ENCODE assay signal across 17 cellular contexts in genomic region chr4:43233321-43233720, GRCh38.
A peak's percentile ranks its signal among the peaks of the same experiment; 100 is the strongest.
DNase-seq lines count a peak whose midpoint lies in the region; ATAC-seq lines count a peak whose summit lies in the region.
"Had no signal": no experiment of that assay in that cellular context is flagged by ENCODE, and none has a peak within 500 bp of the region (broad histone marks: within the 10 kb centered on the region; RNA-seq: fewer than 3 reads in every experiment).

No MANE protein-coding gene starts in this region.

- no peak overlapping the region for H3K27ac ChIP-seq in mesendoderm (ENCODE audit: low read depth, low read length)
- H3K27ac ChIP-seq in effector memory CD4-positive, alpha-beta T cell (ENCODE audit: insufficient read depth, low read length, poor library complexity, severe bottlenecking) = no peak overlapping the region

- H3K79me2 ChIP-seq in mesendoderm (ENCODE audit: control insufficient read depth, insufficient read depth, low read length) = no peaks in the 10 kb centered on the region

- no peak overlapping the region for H3K56ac ChIP-seq in mesendoderm (ENCODE audit: low read length)

- no CpG with 5 or more reads among the region's 3 CpGs for WGBS in mesendoderm (ENCODE audit: extremely low coverage, insufficient coverage, low lambda C conversion rate)

- H3K4me2 ChIP-seq in mesendoderm (ENCODE audit: low read length) = no peak overlapping the region

- ATAC-seq in GM19452 (IDR thresholded peaks at IDR 0.05; ENCODE audit: unreplicated experiment) = no peak
- ATAC-seq in activated CD4-positive, CD25-positive, alpha-beta regulatory T cell treated with anti-CD3 and anti-CD28 coated beads, Interleukin-2, amount 50 U/mL, for 24 hours = no peak

- H3K9ac ChIP-seq in mesendoderm (ENCODE audit: low read length) = no peak overlapping the region

- H3K18ac ChIP-seq in mesendoderm (ENCODE audit: low read length) = no peak overlapping the region

- H3K4me3 ChIP-seq in mesendoderm (ENCODE audit: low read length) = no peak overlapping the region
- no peak overlapping the region for H3K4me3 ChIP-seq in effector memory CD4-positive, alpha-beta T cell (ENCODE audit: insufficient read depth, low read depth, low read length, poor library complexity, severe bottlenecking)
- H3K4me3 ChIP-seq: HAP-1 had no signal

- H4K8ac ChIP-seq in mesendoderm (ENCODE audit: low read depth, low read length) = no peak overlapping the region

- H3K27me3 ChIP-seq in mesendoderm (ENCODE audit: insufficient read depth, low read length, poor library complexity) = no peaks in the 10 kb centered on the region
- no peaks in the 10 kb centered on the region for H3K27me3 ChIP-seq in effector memory CD4-positive, alpha-beta T cell (replicated peaks; ENCODE audit: control insufficient read depth, insufficient read depth, low read length, poor library complexity, severe bottlenecking)

- H3K79me1 ChIP-seq in mesendoderm (ENCODE audit: low read length) = no peaks in the 10 kb centered on the region

- no peak overlapping the region for H2AK5ac ChIP-seq in mesendoderm (ENCODE audit: low read length)

- no peak overlapping the region for H3K23ac ChIP-seq in mesendoderm (ENCODE audit: low read length)

- H2BK120ac ChIP-seq in mesendoderm (ENCODE audit: low read depth, low read length) = no peak overlapping the region

- H3K4me1 ChIP-seq in mesendoderm (ENCODE audit: control insufficient read depth, low read depth, low read length) = no peaks in the 10 kb centered on the region
- no peaks in the 10 kb centered on the region for H3K4me1 ChIP-seq in effector memory CD4-positive, alpha-beta T cell (ENCODE audit: control insufficient read depth, insufficient read depth, low read length, poor library complexity, severe bottlenecking)
- H3K4me1 ChIP-seq: HAP-1 had no signal

- no peak overlapping the region for H2BK5ac ChIP-seq in mesendoderm (ENCODE audit: low read length)

- no peaks in the 10 kb centered on the region for H3K36me3 ChIP-seq in mesendoderm (ENCODE audit: control insufficient read depth, insufficient read depth, low read length)
- no peaks in the 10 kb centered on the region for H3K36me3 ChIP-seq in effector memory CD4-positive, alpha-beta T cell (ENCODE audit: control insufficient read depth, insufficient read depth, low read length)
- H3K36me3 ChIP-seq: HAP-1 had no signal

- no peaks in the 10 kb centered on the region for H3K9me3 ChIP-seq in effector memory CD4-positive, alpha-beta T cell (ENCODE audit: control insufficient read depth, low read length)
- H3K9me3 ChIP-seq: HAP-1 had no signal

- no peak overlapping the region for H4K5ac ChIP-seq in mesendoderm (ENCODE audit: low read length)

- H2BK15ac ChIP-seq in mesendoderm (replicated peaks; ENCODE audit: low read depth) = no peak overlapping the region

- H3K4ac ChIP-seq in mesendoderm (ENCODE audit: low read depth, low read length) = no peak overlapping the region

- DNase-seq in NCI-H524 (lab: John Stamatoyannopoulos, UW) (peak; percentile 36 to 90), NCI-H82 treated with DMSO at 0.1 percent for 48 hours (lab: John Stamatoyannopoulos, UW; ENCODE audit: unreplicated experiment) (peak; percentile 76), mesendoderm (peak; percentile 17)
- DNase-seq in effector memory CD4-positive, alpha-beta T cell = no peak
- DNase-seq: C1 segment of cervical spinal cord; Calu3; CD4-positive, alpha-beta memory T cell; COR-L47; DMS 273 treated with DMSO at 0.1 percent for 48 hours; DMS79; EL; GDM1; GOT3; HFFc6 had no signal

Comparison
In these comparisons a context has a peak if more than half of its experiments do, and no peak if none do; other contexts are left out.
1. DNase-seq: peak in NCI-H524 (2 of 2), NCI-H82 treated with DMSO at 0.1 percent for 48 hours (single experiment) and mesendoderm (single experiment); none in effector memory CD4-positive, alpha-beta T cell (0 of 3).